In genomic region chr6:144340541-144341371, GRCh38 we compare ENCODE assay signal across 10 cellular contexts. TPM values are rescaled to one million over a fixed set of nuclear protein-coding genes. Genes with fewer than 3 reads are reported as not detected.
A peak's percentile ranks its signal among the peaks of the same experiment; 100 is the strongest.
DNase-seq lines count a peak whose midpoint lies in the region; ATAC-seq, FAIRE-seq and TF ChIP-seq lines count a peak whose summit lies in the region.
"Had no signal": no experiment of that assay in that cellular context is flagged by ENCODE, and none has a peak within 500 bp of the region (broad histone marks: within the 10 kb centered on the region; RNA-seq: fewer than 3 reads in every experiment).

No MANE protein-coding gene starts in this region.

- ATAC-seq in body of pancreas, result peak; percentile 45

- H4K20me1 ChIP-seq in keratinocyte (ENCODE audit: control insufficient read depth, extremely low read depth, insufficient read depth, low read length), result no peaks in the 10 kb centered on the region

- intact Hi-C loops in activated naive CD4-positive, alpha-beta T cell treated with anti-CD3 and anti-CD28 coated beads for 36 hours (cut with micrococcal nuclease), result loop anchor here (5.0 to 10.0 kb wide), 3 partner anchors 317 to 1624 kb away; partner anchors contain the start of gene SHPRH
- intact Hi-C loops in body of pancreas (cut with DNase I) (no loop called here), prostate gland (cut with DNase I) (no loop called here)

- peaks cover 18% of the 10 kb centered on the region for H3K79me2 ChIP-seq in keratinocyte (ENCODE audit: control insufficient read depth, insufficient read depth, low read length)

- H3K4me1 ChIP-seq in body of pancreas (peaks cover 76% of the 10 kb centered on the region), keratinocyte (ENCODE audit: control insufficient read depth, extremely low read depth, insufficient read depth, low read length) (peaks cover 58% of the 10 kb centered on the region), prostate gland (replicated peaks) (no peaks in the 10 kb centered on the region)

- H3K27ac ChIP-seq in body of pancreas, result peak overlapping the region in 3 of 4 donors; percentile 15 to 79 (median 29)
- peak overlapping the region; percentile 68 for H3K27ac ChIP-seq in keratinocyte (ENCODE audit: control insufficient read depth, insufficient read depth, low read length)
- H3K27ac ChIP-seq in prostate gland, result no peak overlapping the region

- H3K27ac Mint-ChIP-seq in activated naive CD4-positive, alpha-beta T cell treated with anti-CD3 and anti-CD28 coated beads for 36 hours, result peak overlapping the region; percentile 14
- no peak overlapping the region for H3K27ac Mint-ChIP-seq in activated naive CD4-positive, alpha-beta T cell treated with anti-CD3 and anti-CD28 coated beads, Interleukin-2, amount 10 ng/mL, durations not matched to agents 7 days and 5 days
- peak overlapping the region; percentile 29 for H3K27ac Mint-ChIP-seq in type B pancreatic cell
- H3K27ac Mint-ChIP-seq: activated CD4-positive, alpha-beta memory T cell treated with anti-CD3 and anti-CD28 coated beads, Interleukin-2, amount 10 ng/mL, durations not matched to agents 7 days and 5 days had no signal

- H3K9ac ChIP-seq in keratinocyte (ENCODE audit: control insufficient read depth, extremely low read depth, insufficient read depth, low read length), result no peak overlapping the region

- TF ChIP-seq POLR2A in body of pancreas (IDR thresholded peaks at IDR 0.05), result no peak
- no peak for TF ChIP-seq POLR2A in prostate gland (IDR thresholded peaks at IDR 0.05)

- H3K9me3 ChIP-seq in body of pancreas (no peaks in the 10 kb centered on the region), keratinocyte (ENCODE audit: control insufficient read depth, low read depth, low read length) (no peaks in the 10 kb centered on the region), prostate gland (no peaks in the 10 kb centered on the region)
- H3K9me3 ChIP-seq: pancreas had no signal

- H3K36me3 Mint-ChIP-seq in activated naive CD4-positive, alpha-beta T cell treated with anti-CD3 and anti-CD28 coated beads for 36 hours (ENCODE audit: low read depth), result peaks cover 1% of the 10 kb centered on the region
- H3K36me3 Mint-ChIP-seq in activated naive CD4-positive, alpha-beta T cell treated with anti-CD3 and anti-CD28 coated beads, Interleukin-2, amount 10 ng/mL, durations not matched to agents 7 days and 5 days, result peaks cover 11% of the 10 kb centered on the region
- H3K36me3 Mint-ChIP-seq in type B pancreatic cell, result no peaks in the 10 kb centered on the region

- H3K36me3 ChIP-seq in body of pancreas (replicated peaks in 1 of 2; ENCODE audit: insufficient read depth in 1 of 2, low read depth in 2 of 2), result no peaks in the 10 kb centered on the region
- H3K36me3 ChIP-seq in keratinocyte (ENCODE audit: control insufficient read depth in 2 of 2, extremely low read depth in 1 of 2, insufficient read depth in 2 of 2, low read length in 2 of 2), result no peaks in the 10 kb centered on the region
- no peaks in the 10 kb centered on the region for H3K36me3 ChIP-seq in prostate gland
- H3K36me3 ChIP-seq: pancreas had no signal

- CTCF ChIA-PET in activated naive CD4-positive, alpha-beta T cell treated with anti-CD3 and anti-CD28 coated beads for 36 hours (lab: Charles Lee), result interaction anchor here (0.6 to 1.0 kb wide), 2 partner anchors 34 to 252 kb away, joined by 3 read pairs; no protein-coding TSS in a partner anchor
- CTCF ChIA-PET in activated naive CD4-positive, alpha-beta T cell treated with anti-CD3 and anti-CD28 coated beads, Interleukin-2, amount 10 ng/mL, durations not matched to agents 7 days and 5 days (lab: Charles Lee), result no interaction called here

- TF ChIP-seq CTCF in body of pancreas (IDR thresholded peaks at IDR 0.05) (no peak), keratinocyte (optimal IDR thresholded peaks at IDR 0.05 in 1 of 3, IDR thresholded peaks at IDR 0.05 in 1 of 3, conservative IDR thresholded peaks at IDR 0.05 in 1 of 3; ENCODE audit: extremely low read depth in 1 of 3, insufficient read depth in 2 of 3, low read length in 3 of 3) (no peak), type B pancreatic cell (conservative IDR thresholded peaks at IDR 0.05) (no peak), prostate gland (IDR thresholded peaks at IDR 0.05) (no peak)

- DNase-seq in activated naive CD4-positive, alpha-beta T cell treated with anti-CD3 and anti-CD28 coated beads for 36 hours, result no peak
- DNase-seq in activated naive CD4-positive, alpha-beta T cell treated with anti-CD3 and anti-CD28 coated beads, Interleukin-2, amount 10 ng/mL, durations not matched to agents 7 days and 5 days, result no peak
- no peak for DNase-seq in body of pancreas
- DNase-seq in keratinocyte (ENCODE audit: low read depth, low spot score), result no peak
- no peak for DNase-seq in type B pancreatic cell (ENCODE audit: extremely low spot score, unreplicated experiment)
- DNase-seq in dedifferentiated amniotic fluid mesenchymal stem cell (ENCODE audit: extremely low spot score), result no peak
- DNase-seq in activated CD8-positive, alpha-beta memory T cell treated with anti-CD3 and anti-CD28 coated beads, Interleukin-2, amount 50 U/mL, for 4 hours, result no peak
- DNase-seq in prostate gland (ENCODE audit: low spot score), result no peak
- DNase-seq: activated CD4-positive, alpha-beta memory T cell treated with anti-CD3 and anti-CD28 coated beads, Interleukin-2, amount 10 ng/mL, durations not matched to agents 7 days and 5 days; pancreas had no signal

- no peaks in the 10 kb centered on the region for H3K27me3 Mint-ChIP-seq in activated naive CD4-positive, alpha-beta T cell treated with anti-CD3 and anti-CD28 coated beads for 36 hours (ENCODE audit: low read depth)
- no peaks in the 10 kb centered on the region for H3K27me3 Mint-ChIP-seq in activated naive CD4-positive, alpha-beta T cell treated with anti-CD3 and anti-CD28 coated beads, Interleukin-2, amount 10 ng/mL, durations not matched to agents 7 days and 5 days
- no peaks in the 10 kb centered on the region for H3K27me3 Mint-ChIP-seq in type B pancreatic cell
- H3K27me3 Mint-ChIP-seq: activated CD4-positive, alpha-beta memory T cell treated with anti-CD3 and anti-CD28 coated beads, Interleukin-2, amount 10 ng/mL, durations not matched to agents 7 days and 5 days had no signal

- H3K4me2 ChIP-seq in keratinocyte (ENCODE audit: control insufficient read depth, extremely low read depth, insufficient read depth, low read depth, low read length), result peak overlapping the region; percentile 61

- H2AFZ ChIP-seq in keratinocyte (ENCODE audit: control insufficient read depth, low read length), result no peak overlapping the region

- peaks cover 66% of the 10 kb centered on the region for H3K4me1 Mint-ChIP-seq in activated naive CD4-positive, alpha-beta T cell treated with anti-CD3 and anti-CD28 coated beads for 36 hours (ENCODE audit: low read depth)
- H3K4me1 Mint-ChIP-seq in activated naive CD4-positive, alpha-beta T cell treated with anti-CD3 and anti-CD28 coated beads, Interleukin-2, amount 10 ng/mL, durations not matched to agents 7 days and 5 days, result peaks cover 70% of the 10 kb centered on the region
- H3K4me1 Mint-ChIP-seq in type B pancreatic cell (ENCODE audit: unreplicated experiment), result peaks cover 37% of the 10 kb centered on the region

- H3K4me3 ChIP-seq in body of pancreas (no peak overlapping the region), keratinocyte (ENCODE audit: control insufficient read depth in 2 of 3, extremely low read depth in 1 of 3, insufficient read depth in 2 of 3, low read depth in 1 of 3, low read length in 3 of 3) (no peak overlapping the region), prostate gland (no peak overlapping the region)
- H3K4me3 ChIP-seq: pancreas had no signal

- no peak overlapping the region for H3K4me3 Mint-ChIP-seq in activated naive CD4-positive, alpha-beta T cell treated with anti-CD3 and anti-CD28 coated beads for 36 hours
- no peak overlapping the region for H3K4me3 Mint-ChIP-seq in activated naive CD4-positive, alpha-beta T cell treated with anti-CD3 and anti-CD28 coated beads, Interleukin-2, amount 10 ng/mL, durations not matched to agents 7 days and 5 days
- H3K4me3 Mint-ChIP-seq in type B pancreatic cell, result peak overlapping the region; percentile 25
- H3K4me3 Mint-ChIP-seq: activated CD4-positive, alpha-beta memory T cell treated with anti-CD3 and anti-CD28 coated beads, Interleukin-2, amount 10 ng/mL, durations not matched to agents 7 days and 5 days had no signal

- H3K9me3 Mint-ChIP-seq in activated naive CD4-positive, alpha-beta T cell treated with anti-CD3 and anti-CD28 coated beads for 36 hours, result no peaks in the 10 kb centered on the region
- no peaks in the 10 kb centered on the region for H3K9me3 Mint-ChIP-seq in activated naive CD4-positive, alpha-beta T cell treated with anti-CD3 and anti-CD28 coated beads, Interleukin-2, amount 10 ng/mL, durations not matched to agents 7 days and 5 days
- H3K9me3 Mint-ChIP-seq in type B pancreatic cell, result no peaks in the 10 kb centered on the region
- H3K9me3 Mint-ChIP-seq: activated CD4-positive, alpha-beta memory T cell treated with anti-CD3 and anti-CD28 coated beads, Interleukin-2, amount 10 ng/mL, durations not matched to agents 7 days and 5 days had no signal

- no peaks in the 10 kb centered on the region for H3K27me3 ChIP-seq in body of pancreas
- H3K27me3 ChIP-seq in keratinocyte (ENCODE audit: control insufficient read depth, extremely low read depth, insufficient read depth, low read length), result no peaks in the 10 kb centered on the region
- no peaks in the 10 kb centered on the region for H3K27me3 ChIP-seq in prostate gland (replicated peaks; ENCODE audit: insufficient read depth)
- H3K27me3 ChIP-seq: pancreas had no signal

- no peaks in the 10 kb centered on the region for H3K9me1 ChIP-seq in keratinocyte (ENCODE audit: control insufficient read depth, extremely low read depth, insufficient read depth, low read length)

- dilution Hi-C loops in keratinocyte (cut with MboI; ENCODE audit: extremely low pct_ligation_motif_present, low sequenced_read_pairs), result no loop called here

- 28 to 29% methylated on average over 5 of the region's 5 CpGs for WGBS in body of pancreas, 2 donors
- WGBS in prostate gland, result 78% methylated on average over 5 of the region's 5 CpGs

- no peak for FAIRE-seq in keratinocyte (lab: Jason Lieb, UNC)
- FAIRE-seq: pancreas had no signal

RNA-seq across cellular contexts. Expression of gene UTRN, which starts 55.6 kb away (rescaled TPM):
- 10 to 100 TPM; 35.3 to 39.9 TPM for total RNA-seq in activated naive CD4-positive, alpha-beta T cell treated with anti-CD3 and anti-CD28 coated beads for 36 hours
- 100 to 1,000 TPM; 112 to 133 TPM for total RNA-seq in body of pancreas
- polyA plus RNA-seq in keratinocyte, result 19.3 to 23.7 TPM (median 20.5 TPM) in 3 replicates
- polyA plus RNA-seq in keratinocyte (2011; ENCODE audit: low read depth), result 13.4 TPM
- 12.1 and 19.8 TPM in 2 replicates for polyA plus RNA-seq in keratinocyte (2011; cell fraction: cytosol; rRNA removed)
- polyA plus RNA-seq in keratinocyte (2011; cell fraction: nucleus; rRNA removed), result 47.9 and 52.7 TPM in 2 replicates
- 4.5 and 24.8 TPM in 2 replicates for polyA plus RNA-seq in keratinocyte (2012; ENCODE audit: low replicate concordance)
- 43.7 to 153 TPM (median 54.4 TPM) in 3 replicates for polyA minus RNA-seq in keratinocyte
- polyA minus RNA-seq in keratinocyte (2011; cell fraction: cytosol; rRNA and poly(A)+ RNA removed), result 35.7 TPM
- polyA minus RNA-seq in keratinocyte (2011; cell fraction: nucleus; rRNA and poly(A)+ RNA removed), result 89.3 and 184 TPM in 2 replicates
- total RNA-seq in type B pancreatic cell (ENCODE audit: low replicate concordance), result 75.1 and 77.7 TPM in 2 replicates
- 100 to 1,000 TPM; 150 to 188 TPM for total RNA-seq in prostate gland

Comparison
In these comparisons a context has a peak if more than half of its experiments do, and no peak if none do; other contexts are left out.
1. H3K27ac ChIP-seq: peak in body of pancreas (3 of 4) and keratinocyte (single experiment); none in prostate gland (0 of 2).